Comparison of ENCODE assay signal across 34 cellular contexts in genomic region chr3:76972624-76973296, GRCh38.
"Had no signal": no experiment of that assay in that cellular context is flagged by ENCODE, and none has a peak within 500 bp of the region (broad histone marks: within the 10 kb centered on the region; RNA-seq: fewer than 3 reads in every experiment).

No MANE protein-coding gene starts in this region.

- FAIRE-seq: astrocyte, TTC549 had no signal

- H3K4me3 ChIP-seq: adrenal gland, body of pancreas, breast epithelium had no signal

- H3K36me3 ChIP-seq: adrenal gland, brain microvascular endothelial cell, breast epithelium had no signal

- H3K4me1 ChIP-seq: adrenal gland, body of pancreas, breast epithelium had no signal

- H3K27me3 ChIP-seq: adrenal gland, body of pancreas, brain microvascular endothelial cell, breast epithelium had no signal

- DNase-seq: activated B cell treated with CpG ODN at 0.5 μM for 24 hours; activated CD4-positive, alpha-beta memory T cell treated with anti-CD3 and anti-CD28 coated beads for 36 hours; activated CD4-positive, alpha-beta T cell treated with anti-CD3 and anti-CD28 coated beads for 4 hours; activated CD4-positive, alpha-beta T cell treated with anti-CD3 and anti-CD28 coated beads, Interleukin-2, amount 10 ng/mL, durations not matched to agents 24 days and 14 days; activated CD4-positive, alpha-beta T cell treated with anti-CD3 and anti-CD28 coated beads, Interleukin-2, amount 50 U/mL, for 1 hour; activated CD4-positive, alpha-beta T cell treated with anti-CD3 and anti-CD28 coated beads, Interleukin-2, amount 50 U/mL, for 4 hours; activated CD4-positive, CD25-positive, alpha-beta regulatory T cell treated with anti-CD3 and anti-CD28 coated beads, Interleukin-2, amount 50 U/mL, for 72 hours; activated CD8-positive, alpha-beta memory T cell treated with anti-CD3 and anti-CD28 coated beads, Interleukin-2, amount 50 U/mL, for 4 hours; activated CD8-positive, alpha-beta T cell treated with anti-CD3 and anti-CD28 coated beads for 36 hours; activated effector memory CD4-positive, alpha-beta T cell treated with anti-CD3 and anti-CD28 coated beads, Interleukin-2, amount 50 U/mL, for 16 hours; activated gamma-delta T cell treated with Interleukin-2 at 50 U/mL for 16 hours; activated naive CD4-positive, alpha-beta T cell; activated naive CD4-positive, alpha-beta T cell treated with anti-CD3 and anti-CD28 coated beads for 36 hours; activated naive CD4-positive, alpha-beta T cell treated with anti-CD3 and anti-CD28 coated beads, Interleukin-2, amount 50 U/mL, for 16 hours; activated naive CD8-positive, alpha-beta T cell treated with anti-CD3 and anti-CD28 coated beads for 36 hours; activated T-cell treated with anti-CD3 and anti-CD28 coated beads for 4 hours; activated T-cell treated with anti-CD3 and anti-CD28 coated beads, Interleukin-2, amount 50 U/mL, for 1 hour; activated T-cell treated with anti-CD3 and anti-CD28 coated beads, Interleukin-2, amount 50 U/mL, for 4 hours; activated T-cell treated with anti-CD3 and anti-CD28 coated beads, Interleukin-2, amount 50 U/mL, for 72 hours; adrenal gland; amniotic stem cell; aorta; body of pancreas; brain microvascular endothelial cell; central memory CD4-positive, alpha-beta T cell; T-helper 1 cell; T-helper 2 cell; T-helper 9 cell had no signal

- ATAC-seq: activated CD8-positive, alpha-beta T cell treated with anti-CD3 and anti-CD28 coated beads for 36 hours; activated naive CD4-positive, alpha-beta T cell treated with anti-CD3 and anti-CD28 coated beads, Interleukin-2, amount 50 U/mL, for 72 hours; activated T-cell treated with anti-CD3 and anti-CD28 coated beads, Interleukin-2, amount 50 U/mL, for 4 hours; activated T-cell treated with anti-CD3 and anti-CD28 coated beads, Interleukin-2, amount 50 U/mL, for 72 hours; activated T-helper 17 cell treated with anti-CD3 and anti-CD28 coated beads, Interleukin-2, amount 50 U/mL, for 72 hours; body of pancreas had no signal

- H3K9me3 ChIP-seq: adrenal gland, body of pancreas, breast epithelium had no signal

- H3K27ac ChIP-seq: adrenal gland, body of pancreas, brain microvascular endothelial cell, breast epithelium, VCaP had no signal
